Comparison of ENCODE assay signal across 15 cellular contexts in genomic region chr10:33390046-33390445, GRCh38.
"Had no signal": no experiment of that assay in that cellular context is flagged by ENCODE, and none has a peak within 500 bp of the region (broad histone marks: within the 10 kb centered on the region; RNA-seq: fewer than 3 reads in every experiment).

No MANE protein-coding gene starts in this region.

- H3K4me3 Mint-ChIP-seq: effector memory CD8-positive, alpha-beta T cell; naive thymus-derived CD8-positive, alpha-beta T cell had no signal

- H3K27me3 ChIP-seq: hepatocyte, neutrophil, tibial artery had no signal

- FAIRE-seq: kidney had no signal

- H3K9me3 Mint-ChIP-seq: effector memory CD8-positive, alpha-beta T cell; naive thymus-derived CD8-positive, alpha-beta T cell had no signal

- H3K4me1 ChIP-seq: esophagus squamous epithelium, tibial artery had no signal

- H3K4me1 Mint-ChIP-seq: naive thymus-derived CD8-positive, alpha-beta T cell had no signal

- H3K36me3 Mint-ChIP-seq: naive thymus-derived CD8-positive, alpha-beta T cell had no signal

- H3K27ac Mint-ChIP-seq: effector memory CD8-positive, alpha-beta T cell; naive thymus-derived CD8-positive, alpha-beta T cell had no signal

- H3K4me3 ChIP-seq: esophagus squamous epithelium, hepatocyte, smooth muscle cell, tibial artery had no signal

- ATAC-seq: effector memory CD8-positive, alpha-beta T cell; left cardiac atrium; naive thymus-derived CD8-positive, alpha-beta T cell; right cardiac atrium; stimulated activated naive CD8-positive, alpha-beta T cell treated with anti-CD3 and anti-CD28 coated beads, Interleukin-15, Interleukin-2, amounts not matched to agents 100 U/mL and 50 U/mL, for 24 hours had no signal

- H3K9me3 ChIP-seq: esophagus squamous epithelium, neutrophil, tibial artery had no signal

- H3K27ac ChIP-seq: esophagus squamous epithelium, hepatocyte, neutrophil, tibial artery had no signal

- H3K36me3 ChIP-seq: esophagus squamous epithelium, neutrophil, tibial artery had no signal

- DNase-seq: effector memory CD8-positive, alpha-beta T cell; esophagus squamous epithelium; foreskin melanocyte; head of caudate nucleus; kidney; left cardiac atrium; mammary epithelial cell; naive thymus-derived CD8-positive, alpha-beta T cell; right cardiac atrium; stimulated activated CD4-positive, alpha-beta T cell treated with anti-CD3 and anti-CD28 coated beads, Interleukin-2, amount 100 ng/mL, for 48 hours; stimulated activated naive CD8-positive, alpha-beta T cell treated with anti-CD3 and anti-CD28 coated beads, Interleukin-15, Interleukin-2, amounts not matched to agents 100 U/mL and 50 U/mL, for 24 hours; tibial artery had no signal
